ENCODE assay signal across 1 cellular context in the genomic region with DNA sequence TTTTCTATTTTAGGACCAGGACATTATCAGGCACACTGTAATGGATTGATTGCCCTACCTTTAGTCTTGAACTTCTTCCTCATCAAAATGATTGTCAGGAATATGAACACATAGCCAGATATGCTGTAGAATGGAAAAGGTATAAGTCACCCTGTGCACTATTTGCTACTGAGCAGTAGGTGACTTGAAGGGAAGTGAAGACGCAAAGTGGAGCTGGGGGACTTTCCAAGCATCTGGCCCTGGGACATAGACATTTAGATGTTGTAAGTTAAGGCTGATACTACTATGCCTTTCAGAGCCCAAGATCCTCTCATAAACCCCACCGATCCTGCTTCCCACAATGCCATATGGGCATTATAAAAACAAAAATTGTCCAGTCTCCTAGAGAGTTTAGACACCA.
TF ChIP-seq lines count a peak whose summit lies in the region.

No MANE protein-coding gene starts in this region.

TF ChIP-seq in GM23338, 12 proteins besides CTCF, POLR2A, EP300 and RAD21 (continued from another document):
- TF ChIP-seq, protein P1, sequence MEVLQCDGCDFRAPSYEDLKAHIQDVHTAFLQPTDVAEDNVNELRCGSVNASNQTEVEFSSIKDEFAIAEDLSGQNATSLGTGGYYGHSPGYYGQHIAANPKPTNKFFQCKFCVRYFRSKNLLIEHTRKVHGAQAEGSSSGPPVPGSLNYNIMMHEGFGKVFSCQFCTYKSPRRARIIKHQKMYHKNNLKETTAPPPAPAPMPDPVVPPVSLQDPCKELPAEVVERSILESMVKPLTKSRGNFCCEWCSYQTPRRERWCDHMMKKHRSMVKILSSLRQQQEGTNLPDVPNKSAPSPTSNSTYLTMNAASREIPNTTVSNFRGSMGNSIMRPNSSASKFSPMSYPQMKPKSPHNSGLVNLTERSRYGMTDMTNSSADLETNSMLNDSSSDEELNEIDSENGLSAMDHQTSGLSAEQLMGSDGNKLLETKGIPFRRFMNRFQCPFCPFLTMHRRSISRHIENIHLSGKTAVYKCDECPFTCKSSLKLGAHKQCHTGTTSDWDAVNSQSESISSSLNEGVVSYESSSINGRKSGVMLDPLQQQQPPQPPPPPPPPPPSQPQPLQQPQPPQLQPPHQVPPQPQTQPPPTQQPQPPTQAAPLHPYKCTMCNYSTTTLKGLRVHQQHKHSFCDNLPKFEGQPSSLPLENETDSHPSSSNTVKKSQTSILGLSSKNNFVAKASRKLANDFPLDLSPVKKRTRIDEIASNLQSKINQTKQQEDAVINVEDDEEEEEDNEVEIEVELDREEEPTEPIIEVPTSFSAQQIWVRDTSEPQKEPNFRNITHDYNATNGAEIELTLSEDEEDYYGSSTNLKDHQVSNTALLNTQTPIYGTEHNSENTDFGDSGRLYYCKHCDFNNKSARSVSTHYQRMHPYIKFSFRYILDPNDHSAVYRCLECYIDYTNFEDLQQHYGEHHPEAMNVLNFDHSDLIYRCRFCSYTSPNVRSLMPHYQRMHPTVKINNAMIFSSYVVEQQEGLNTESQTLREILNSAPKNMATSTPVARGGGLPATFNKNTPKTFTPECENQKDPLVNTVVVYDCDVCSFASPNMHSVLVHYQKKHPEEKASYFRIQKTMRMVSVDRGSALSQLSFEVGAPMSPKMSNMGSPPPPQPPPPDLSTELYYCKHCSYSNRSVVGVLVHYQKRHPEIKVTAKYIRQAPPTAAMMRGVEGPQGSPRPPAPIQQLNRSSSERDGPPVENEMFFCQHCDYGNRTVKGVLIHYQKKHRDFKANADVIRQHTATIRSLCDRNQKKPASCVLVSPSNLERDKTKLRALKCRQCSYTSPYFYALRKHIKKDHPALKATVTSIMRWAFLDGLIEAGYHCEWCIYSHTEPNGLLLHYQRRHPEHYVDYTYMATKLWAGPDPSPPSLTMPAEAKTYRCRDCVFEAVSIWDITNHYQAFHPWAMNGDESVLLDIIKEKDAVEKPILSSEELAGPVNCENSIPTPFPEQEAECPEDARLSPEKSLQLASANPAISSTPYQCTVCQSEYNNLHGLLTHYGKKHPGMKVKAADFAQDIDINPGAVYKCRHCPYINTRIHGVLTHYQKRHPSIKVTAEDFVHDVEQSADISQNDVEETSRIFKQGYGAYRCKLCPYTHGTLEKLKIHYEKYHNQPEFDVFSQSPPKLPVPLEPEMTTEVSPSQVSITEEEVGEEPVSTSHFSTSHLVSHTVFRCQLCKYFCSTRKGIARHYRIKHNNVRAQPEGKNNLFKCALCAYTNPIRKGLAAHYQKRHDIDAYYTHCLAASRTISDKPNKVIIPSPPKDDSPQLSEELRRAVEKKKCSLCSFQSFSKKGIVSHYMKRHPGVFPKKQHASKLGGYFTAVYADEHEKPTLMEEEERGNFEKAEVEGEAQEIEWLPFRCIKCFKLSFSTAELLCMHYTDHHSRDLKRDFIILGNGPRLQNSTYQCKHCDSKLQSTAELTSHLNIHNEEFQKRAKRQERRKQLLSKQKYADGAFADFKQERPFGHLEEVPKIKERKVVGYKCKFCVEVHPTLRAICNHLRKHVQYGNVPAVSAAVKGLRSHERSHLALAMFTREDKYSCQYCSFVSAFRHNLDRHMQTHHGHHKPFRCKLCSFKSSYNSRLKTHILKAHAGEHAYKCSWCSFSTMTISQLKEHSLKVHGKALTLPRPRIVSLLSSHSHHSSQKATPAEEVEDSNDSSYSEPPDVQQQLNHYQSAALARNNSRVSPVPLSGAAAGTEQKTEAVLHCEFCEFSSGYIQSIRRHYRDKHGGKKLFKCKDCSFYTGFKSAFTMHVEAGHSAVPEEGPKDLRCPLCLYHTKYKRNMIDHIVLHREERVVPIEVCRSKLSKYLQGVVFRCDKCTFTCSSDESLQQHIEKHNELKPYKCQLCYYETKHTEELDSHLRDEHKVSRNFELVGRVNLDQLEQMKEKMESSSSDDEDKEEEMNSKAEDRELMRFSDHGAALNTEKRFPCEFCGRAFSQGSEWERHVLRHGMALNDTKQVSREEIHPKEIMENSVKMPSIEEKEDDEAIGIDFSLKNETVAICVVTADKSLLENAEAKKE (CRISPR knock-in tag; IDR thresholded peaks at IDR 0.05), result no peak
- TF ChIP-seq, protein P2, sequence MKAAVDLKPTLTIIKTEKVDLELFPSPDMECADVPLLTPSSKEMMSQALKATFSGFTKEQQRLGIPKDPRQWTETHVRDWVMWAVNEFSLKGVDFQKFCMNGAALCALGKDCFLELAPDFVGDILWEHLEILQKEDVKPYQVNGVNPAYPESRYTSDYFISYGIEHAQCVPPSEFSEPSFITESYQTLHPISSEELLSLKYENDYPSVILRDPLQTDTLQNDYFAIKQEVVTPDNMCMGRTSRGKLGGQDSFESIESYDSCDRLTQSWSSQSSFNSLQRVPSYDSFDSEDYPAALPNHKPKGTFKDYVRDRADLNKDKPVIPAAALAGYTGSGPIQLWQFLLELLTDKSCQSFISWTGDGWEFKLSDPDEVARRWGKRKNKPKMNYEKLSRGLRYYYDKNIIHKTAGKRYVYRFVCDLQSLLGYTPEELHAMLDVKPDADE (IDR thresholded peaks at IDR 0.05), result no peak
- TF ChIP-seq NANOG (IDR thresholded peaks at IDR 0.05; ENCODE audit: borderline replicate concordance) (no peak), JUNB (IDR thresholded peaks at IDR 0.05; ENCODE audit: unreplicated experiment) (no peak), EZH2 (IDR thresholded peaks at IDR 0.05; ENCODE audit: low read depth, unreplicated experiment) (no peak), ZNF331 (CRISPR knock-in tag; IDR thresholded peaks at IDR 0.05; ENCODE audit: low read depth) (no peak), CREB1 (CRISPR knock-in tag; IDR thresholded peaks at IDR 0.05; ENCODE audit: low read depth) (no peak)
